27 cellular contexts compared by ENCODE assay signal in genomic region chr10:3727268-3727667, GRCh38.
"Had no signal": no experiment of that assay in that cellular context is flagged by ENCODE, and none has a peak within 500 bp of the region (broad histone marks: within the 10 kb centered on the region; RNA-seq: fewer than 3 reads in every experiment).

No MANE protein-coding gene starts in this region.

- H3K27ac ChIP-seq: left lung, pancreas, prostate gland, sigmoid colon, spleen, transverse colon, upper lobe of right lung had no signal

- ATAC-seq: left cardiac atrium; left lung; mucosa of descending colon; naive thymus-derived CD4-positive, alpha-beta T cell; natural killer cell treated with Interleukin-12 subunit alpha and Interleukin-12 subunit beta and Interleukin-15 and Interleukin-18, amount 100 ng/mL, for 72 hours; pancreas; right cardiac atrium; stimulated activated effector memory CD8-positive, alpha-beta T cell treated with anti-CD3 and anti-CD28 coated beads, Interleukin-12 subunit alpha, Interleukin-12 subunit beta, amount 100 ng/mL, for 72 hours; upper lobe of right lung had no signal

- FAIRE-seq: keratinocyte, pancreas, small intestine, urothelium cell line had no signal

- H3K36me3 ChIP-seq: left lung, pancreas, prostate gland, sigmoid colon, spleen, transverse colon, upper lobe of right lung had no signal

- H3K27ac Mint-ChIP-seq: naive thymus-derived CD4-positive, alpha-beta T cell; natural killer cell treated with Interleukin-12 subunit alpha and Interleukin-12 subunit beta and Interleukin-15 and Interleukin-18, amount 100 ng/mL, for 72 hours; stimulated activated effector memory CD8-positive, alpha-beta T cell treated with anti-CD3 and anti-CD28 coated beads, Interleukin-12 subunit alpha, Interleukin-12 subunit beta, amount 100 ng/mL, for 72 hours; stimulated activated naive CD8-positive, alpha-beta T cell treated with anti-CD3 and anti-CD28 coated beads, Interleukin-15, Interleukin-2, amounts not matched to agents 100 ng/mL and 50 ng/mL, for 24 hours had no signal

- DNase-seq: hippocampal formation; kidney glomerular epithelial cell; left cardiac atrium; left lung; mesendoderm; midbrain; mucosa of descending colon; naive thymus-derived CD4-positive, alpha-beta T cell; nucleus accumbens; pancreas; posterior cingulate gyrus; retina; right cardiac atrium; sigmoid colon; small intestine; spleen; stimulated activated CD4-positive, alpha-beta T cell treated with anti-CD3 and anti-CD28 coated beads, Interleukin-4, amount 100 ng/mL, for 24 hours; stimulated activated naive CD4-positive, alpha-beta T cell; transverse colon; upper lobe of right lung had no signal

- H3K9me3 ChIP-seq: left lung, mucosa of descending colon, pancreas, prostate gland, sigmoid colon, transverse colon, upper lobe of right lung had no signal

- H3K27me3 ChIP-seq: left lung, pancreas, sigmoid colon, spleen, transverse colon, upper lobe of right lung had no signal

- H3K4me3 ChIP-seq: left lung, lung, mucosa of descending colon, pancreas, prostate gland, sigmoid colon, spleen, transverse colon, upper lobe of right lung had no signal

- H3K36me3 Mint-ChIP-seq: natural killer cell treated with Interleukin-12 subunit alpha and Interleukin-12 subunit beta and Interleukin-15 and Interleukin-18, amount 100 ng/mL, for 72 hours; stimulated activated effector memory CD8-positive, alpha-beta T cell treated with anti-CD3 and anti-CD28 coated beads, Interleukin-12 subunit alpha, Interleukin-12 subunit beta, amount 100 ng/mL, for 72 hours had no signal

- H3K4me1 ChIP-seq: pancreas, prostate gland, sigmoid colon, spleen, transverse colon, upper lobe of right lung had no signal

- H3K4me3 Mint-ChIP-seq: naive thymus-derived CD4-positive, alpha-beta T cell; natural killer cell treated with Interleukin-12 subunit alpha and Interleukin-12 subunit beta and Interleukin-15 and Interleukin-18, amount 100 ng/mL, for 72 hours; stimulated activated effector memory CD8-positive, alpha-beta T cell treated with anti-CD3 and anti-CD28 coated beads, Interleukin-12 subunit alpha, Interleukin-12 subunit beta, amount 100 ng/mL, for 72 hours; stimulated activated naive CD8-positive, alpha-beta T cell treated with anti-CD3 and anti-CD28 coated beads, Interleukin-15, Interleukin-2, amounts not matched to agents 100 ng/mL and 50 ng/mL, for 24 hours had no signal
